8 cellular contexts compared by ENCODE assay signal in the genomic region with DNA sequence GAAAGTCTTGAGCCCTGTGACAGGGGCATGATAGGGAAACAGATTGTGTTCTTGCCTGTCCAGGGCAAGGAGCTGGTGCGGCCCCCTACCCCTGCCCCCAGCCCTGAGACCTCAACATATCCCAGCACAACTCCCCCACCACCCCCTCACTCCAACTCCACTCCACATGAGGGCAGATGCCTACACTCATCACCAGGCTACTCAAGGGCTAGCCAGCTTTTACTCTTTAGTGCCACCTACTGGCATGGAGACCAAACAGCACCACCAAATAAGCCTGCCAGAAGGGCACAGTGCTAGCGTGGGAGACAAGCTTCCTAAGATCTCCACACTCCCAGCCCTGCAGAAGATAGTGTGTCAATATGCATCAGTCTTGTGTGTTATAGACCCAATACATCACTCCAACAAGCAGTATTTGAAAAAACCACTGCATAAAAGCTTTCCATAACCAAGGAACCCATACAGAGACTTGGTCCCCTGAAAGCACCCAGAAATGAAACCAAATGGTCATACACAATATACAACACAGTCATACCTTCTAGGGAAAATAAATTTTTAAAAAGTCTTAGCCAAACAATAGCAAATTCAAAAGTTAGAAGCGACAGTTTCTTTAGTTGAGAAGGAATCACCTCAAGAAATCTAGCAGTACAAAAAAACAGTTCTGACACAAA.
DNase-seq lines count a peak whose midpoint lies in the region; ATAC-seq and TF ChIP-seq lines count a peak whose summit lies in the region.

No MANE protein-coding gene starts in this region.

- no peak overlapping the region for H3K4me3 Mint-ChIP-seq in activated T-cell treated with anti-CD3 and anti-CD28 coated beads, Interleukin-2, amount 50 U/mL, for 24 hours

- WGBS in spleen, 5 donors: 60 to 68% (median 62%) methylated on average over 3 of the region's 3 CpGs
- 50 to 53% (median 51%) methylated on average over 3 of the region's 3 CpGs for WGBS in ovary, 3 donors

- H3K36me3 Mint-ChIP-seq in activated T-cell treated with anti-CD3 and anti-CD28 coated beads, Interleukin-2, amount 50 U/mL, for 24 hours (ENCODE audit: low read depth): no peaks in the 10 kb centered on the region

- intact Hi-C loops in spleen (cut with DNase I; ENCODE audit: low total_unique reads) (loop anchor here (5.0 to 10.0 kb wide), 2 partner anchors 144 to 221 kb away; no protein-coding TSS in a partner anchor), ovary (cut with DNase I) (no loop called here)

- H3K27ac ChIP-seq in spleen (no peak overlapping the region), ovary (no peak overlapping the region)

- H3K27me3 Mint-ChIP-seq in activated T-cell treated with anti-CD3 and anti-CD28 coated beads, Interleukin-2, amount 50 U/mL, for 24 hours: peaks cover 11% of the 10 kb centered on the region

- no peak overlapping the region for H3K27ac Mint-ChIP-seq in activated T-cell treated with anti-CD3 and anti-CD28 coated beads, Interleukin-2, amount 50 U/mL, for 24 hours

- H3K4me3 ChIP-seq in AG04449 (ENCODE audit: low read depth, low read length) (no peak overlapping the region), spleen (no peak overlapping the region), ovary (no peak overlapping the region)

- DNase-seq in AG04449 (ENCODE audit: low read depth, low spot score) (no peak), NOMO-1 treated with dmso at 0.1 percent for 144 hours (lab: John Stamatoyannopoulos, UW; ENCODE audit: unreplicated experiment) (peak; percentile 3), glomerular visceral epithelial cell (ENCODE audit: extremely low spot score) (peak; percentile 31), spleen (peak; percentile 75), ovary (no peak)
- peak; percentile 65 for DNase-seq in activated T-cell treated with anti-CD3 and anti-CD28 coated beads, Interleukin-2, amount 50 U/mL, for 24 hours

- H3K27me3 ChIP-seq in spleen (replicated peaks in 1 of 7): no peaks in the 10 kb centered on the region
- H3K27me3 ChIP-seq in ovary: peaks cover 2% of the 10 kb centered on the region

- POLR2A ChIA-PET in AG04449 (lab: Yijun Ruan, JAX): no interaction called here

- CTCF ChIA-PET in AG04449 (lab: Yijun Ruan, JAX): interaction anchor here (0.7 to 2.7 kb wide), 7 partner anchors 11 to 228 kb away, joined by 4 to 28 read pairs (median 5); no protein-coding TSS in a partner anchor

- TF ChIP-seq POLR2A in spleen (IDR thresholded peaks at IDR 0.05) (no peak), ovary (IDR thresholded peaks at IDR 0.05) (no peak)

- H3K36me3 ChIP-seq in spleen (no peaks in the 10 kb centered on the region), ovary (no peaks in the 10 kb centered on the region)

- H3K9me3 ChIP-seq in spleen (peaks cover 0 to 14% (median 8%) of the 10 kb centered on the region in 8 donors), ovary (no peaks in the 10 kb centered on the region)

- peaks cover 15% of the 10 kb centered on the region for H3K4me1 Mint-ChIP-seq in activated T-cell treated with anti-CD3 and anti-CD28 coated beads, Interleukin-2, amount 50 U/mL, for 24 hours (ENCODE audit: low read depth)

- TF ChIP-seq EP300 in ovary (IDR thresholded peaks at IDR 0.05): no peak

- H3K4me1 ChIP-seq in spleen: peaks cover 0 to 5% (median 0%) of the 10 kb centered on the region in 6 donors
- H3K4me1 ChIP-seq in ovary (ENCODE audit: insufficient read depth): no peaks in the 10 kb centered on the region

- TF ChIP-seq CTCF in AG04449 (IDR thresholded peaks at IDR 0.05; ENCODE audit: insufficient read depth, low read length, missing control alignments): peak; percentile 63
- peak; percentile 59 to 89 (median 78) for TF ChIP-seq CTCF in spleen (IDR thresholded peaks at IDR 0.05 in 8 of 11, conservative IDR thresholded peaks at IDR 0.05 in 3 of 11)
- no peak for TF ChIP-seq CTCF in ovary (IDR thresholded peaks at IDR 0.05)

- peak; percentile 86 for ATAC-seq in GM18511 (IDR thresholded peaks at IDR 0.05; ENCODE audit: unreplicated experiment)
- peak; percentile 92 for ATAC-seq in HG02981 (IDR thresholded peaks at IDR 0.05; ENCODE audit: unreplicated experiment)

- no peaks in the 10 kb centered on the region for H3K9me3 Mint-ChIP-seq in activated T-cell treated with anti-CD3 and anti-CD28 coated beads, Interleukin-2, amount 50 U/mL, for 24 hours

Comparison
In these comparisons a context has a peak if more than half of its experiments do, and no peak if none do; other contexts are left out.
1. DNase-seq: peak in NOMO-1 treated with dmso at 0.1 percent for 144 hours (single experiment), activated T-cell treated with anti-CD3 and anti-CD28 coated beads, Interleukin-2, amount 50 U/mL, for 24 hours (single experiment), glomerular visceral epithelial cell (single experiment) and spleen (single experiment); none in AG04449 (single experiment) and ovary (0 of 5).
2. CTCF ChIP-seq: peak in AG04449 (single experiment) and spleen (11 of 11); none in ovary (0 of 3).